16 cellular contexts compared by ENCODE assay signal in the genomic region with DNA sequence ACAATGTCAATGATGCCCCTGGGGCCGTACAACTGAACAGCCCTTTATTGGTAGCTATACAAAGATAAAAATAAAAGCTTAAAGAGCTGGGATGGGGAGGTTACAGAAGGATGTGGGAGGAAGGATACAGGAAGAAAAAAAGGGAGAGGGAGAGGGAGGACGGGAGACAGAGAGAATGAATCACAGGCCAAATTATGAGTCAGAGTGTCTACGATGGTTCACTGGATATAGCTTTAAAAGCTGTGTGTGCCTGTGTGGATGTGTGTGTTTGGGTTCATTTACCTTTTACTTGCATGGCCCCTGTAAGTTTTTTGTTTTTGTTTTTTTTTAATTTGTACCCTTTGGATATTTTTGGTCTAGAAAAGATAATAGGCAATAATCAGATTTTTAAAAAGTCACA.
DNase-seq lines count a peak whose midpoint lies in the region; ATAC-seq and TF ChIP-seq lines count a peak whose summit lies in the region.
"Had no signal": no experiment of that assay in that cellular context is flagged by ENCODE, and none has a peak within 500 bp of the region (broad histone marks: within the 10 kb centered on the region; RNA-seq: fewer than 3 reads in every experiment).

No MANE protein-coding gene starts in this region.

- WGBS in right lobe of liver (ENCODE audit: insufficient coverage, low coverage, low lambda C conversion rate, missing lambda C conversion rate): 40% methylated on average over 3 of the region's 3 CpGs

- H3K9me3 ChIP-seq in left lung (no peaks in the 10 kb centered on the region), right lobe of liver (no peaks in the 10 kb centered on the region)
- H3K9me3 ChIP-seq: uterus had no signal

- no peak overlapping the region for H3K27ac ChIP-seq in left lung
- no peak overlapping the region for H3K27ac ChIP-seq in right lobe of liver
- H3K27ac ChIP-seq: skin epidermis, uterus had no signal

- H3K27me3 ChIP-seq in left lung: peaks cover 0 to 6% of the 10 kb centered on the region in 2 donors
- H3K27me3 ChIP-seq in right lobe of liver: peaks cover 0 to 5% of the 10 kb centered on the region in 2 donors
- H3K27me3 ChIP-seq: uterus had no signal

- in situ Hi-C loops in ACHN (cut with HindIII; ENCODE audit: low pct_ligation_motif_present, low pct_unique_long_range_greater_than_20kb, low sequenced_read_pairs): no loop called here

- no peak for TF ChIP-seq POLR2A in right lobe of liver (IDR thresholded peaks at IDR 0.05)

- intact Hi-C loops in left lung (cut with DNase I): no loop called here
- intact Hi-C loops in right lobe of liver (cut with DNase I): loop anchor here in 1 of 2 donors (5.0 kb wide), 1 partner anchor 96 kb away; no protein-coding TSS in a partner anchor

- H3K4me3 ChIP-seq in left lung (no peak overlapping the region), right lobe of liver (no peak overlapping the region)
- H3K4me3 ChIP-seq: skin epidermis, uterus had no signal

- ATAC-seq in left lung (peak; percentile 41), HG02610 (IDR thresholded peaks at IDR 0.05; ENCODE audit: unreplicated experiment) (no peak), right lobe of liver (no peak)
- ATAC-seq: left colon had no signal

- DNase-seq in ACHN (peak; percentile 74), HT1080 (ENCODE audit: low read depth) (peak; percentile 71), SW480 (ENCODE audit: low spot score) (peak; percentile 26), left lung (no peak), NCI-H1694 treated with DMSO at 0.1 percent for 48 hours (lab: John Stamatoyannopoulos, UW) (no peak), GM10266 (ENCODE audit: extremely low spot score) (no peak), right lobe of liver (no peak)
- DNase-seq: left colon; NCI-H1417; NCI-H2171; nephron progenitor cell; RPMI8226; stimulated activated CD4-positive, alpha-beta T cell treated with anti-CD3 and anti-CD28 coated beads, Interleukin-4, amount 100 ng/mL, for 1 hour; uterus had no signal

- H3K4me1 ChIP-seq in left lung (no peaks in the 10 kb centered on the region), right lobe of liver (no peaks in the 10 kb centered on the region)
- H3K4me1 ChIP-seq: uterus had no signal

- no peaks in the 10 kb centered on the region for H3K36me3 ChIP-seq in left lung
- H3K36me3 ChIP-seq in right lobe of liver: no peaks in the 10 kb centered on the region
- H3K36me3 ChIP-seq: uterus had no signal

- TF ChIP-seq CTCF in left lung (IDR thresholded peaks at IDR 0.05): no peak
- TF ChIP-seq CTCF in GM10266 (IDR thresholded peaks at IDR 0.05; ENCODE audit: control insufficient read depth, insufficient read depth, low read depth, missing control alignments): no peak
- TF ChIP-seq CTCF in right lobe of liver (IDR thresholded peaks at IDR 0.05): no peak

Comparison
In these comparisons a context has a peak if more than half of its experiments do, and no peak if none do; other contexts are left out.
1. DNase-seq: peak in ACHN (single experiment), HT1080 (single experiment) and SW480 (single experiment); none in left lung (0 of 2), NCI-H1694 treated with DMSO at 0.1 percent for 48 hours (single experiment), GM10266 (single experiment) and right lobe of liver (0 of 3).